In genomic region chrX:102345916-102346315, GRCh38 we compare ENCODE assay signal across 8 cellular contexts.
A peak's percentile ranks its signal among the peaks of the same experiment; 100 is the strongest.
DNase-seq lines count a peak whose midpoint lies in the region.

No MANE protein-coding gene starts in this region.

- DNase-seq in activated gamma-delta T cell treated with Interleukin-2 at 50 U/mL for 16 hours = peak; percentile 71
- no peak for DNase-seq in activated gamma-delta T cell (lab: John Stamatoyannopoulos, UW)
- peak; percentile 76 for DNase-seq in T-helper 9 cell
- peak; percentile 3 for DNase-seq in cerebellum (ENCODE audit: low spot score)
- DNase-seq in lung microvascular endothelial cell (ENCODE audit: low read depth in 2 of 2) = peak; percentile 41 to 65
- DNase-seq in stimulated activated CD8-positive, alpha-beta memory T cell treated with anti-CD3 and anti-CD28 coated beads, Interleukin-2, amount 100 ng/mL, for 1 hour (ENCODE audit: low read depth in 2 of 2) = peak; percentile 37
- DNase-seq in kidney glomerular epithelial cell (lab: John Stamatoyannopoulos, UW) = no peak
- no peak for DNase-seq in DMS 273 treated with DMSO at 0.1 percent for 48 hours (lab: John Stamatoyannopoulos, UW)

Comparison
In these comparisons a context has a peak if more than half of its experiments do, and no peak if none do; other contexts are left out.
1. DNase-seq: peak in activated gamma-delta T cell treated with Interleukin-2 at 50 U/mL for 16 hours (single experiment), T-helper 9 cell (single experiment), cerebellum (single experiment), lung microvascular endothelial cell (2 of 2) and stimulated activated CD8-positive, alpha-beta memory T cell treated with anti-CD3 and anti-CD28 coated beads, Interleukin-2, amount 100 ng/mL, for 1 hour (2 of 2); none in activated gamma-delta T cell (single experiment), kidney glomerular epithelial cell (single experiment) and DMS 273 treated with DMSO at 0.1 percent for 48 hours (single experiment).